In the genomic region with DNA sequence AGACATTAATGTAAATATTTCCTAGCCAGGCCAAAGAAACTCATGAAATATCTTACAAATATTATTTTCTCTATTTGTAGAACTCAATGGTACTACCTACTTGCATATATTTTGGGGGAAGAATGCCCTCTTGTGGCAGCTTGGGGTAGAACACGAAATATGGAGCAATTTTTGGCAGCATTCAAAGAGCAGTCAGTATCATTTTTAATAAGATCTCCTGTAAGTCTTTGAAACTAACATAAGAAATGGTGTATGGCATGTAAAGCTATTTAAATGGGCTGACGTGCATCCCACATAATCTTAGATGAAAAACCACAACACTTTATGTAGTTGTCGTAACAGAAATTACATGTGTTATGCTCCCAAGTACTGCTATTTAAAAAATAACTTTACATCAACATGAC, we compare ENCODE assay signal across 8 cellular contexts.
DNase-seq lines count a peak whose midpoint lies in the region; ATAC-seq and TF ChIP-seq lines count a peak whose summit lies in the region.

No MANE protein-coding gene starts in this region.

- ATAC-seq in GM18858 (IDR thresholded peaks at IDR 0.05; ENCODE audit: unreplicated experiment), result peak; percentile 73
- peak; percentile 70; the same call in 1 of the 2 replicates for ATAC-seq in IMR-90 (ENCODE audit: low read depth)
- no peak for ATAC-seq in HG02973 (IDR thresholded peaks at IDR 0.05; ENCODE audit: unreplicated experiment)

- no peak overlapping the region for H3K4ac ChIP-seq in IMR-90 (ENCODE audit: low read depth, low read length)

- H2AFZ ChIP-seq in IMR-90 (replicated peaks; ENCODE audit: low read length, poor library complexity), result no peak overlapping the region

- no peaks in the 10 kb centered on the region for H3K9me3 ChIP-seq in IMR-90 (ENCODE audit: control insufficient read depth, insufficient read depth, low read length)
- no peaks in the 10 kb centered on the region for H3K9me3 ChIP-seq in adipocyte (ENCODE audit: control insufficient read depth, low read length)
- no peaks in the 10 kb centered on the region for H3K9me3 ChIP-seq in iPS DF 6.9 (ENCODE audit: control insufficient read depth, insufficient read depth, low read length)

- TF ChIP-seq RAD21 in IMR-90 (IDR thresholded peaks at IDR 0.05; ENCODE audit: low read length), result peak; percentile 62

- no peak overlapping the region for H3K4me3 ChIP-seq in BJ (ENCODE audit: low read depth, low read length)
- H3K4me3 ChIP-seq in IMR-90 (ENCODE audit: insufficient read depth, low read depth, low read length), result no peak overlapping the region
- H3K4me3 ChIP-seq in adipocyte (ENCODE audit: low read length), result no peak overlapping the region
- H3K4me3 ChIP-seq in iPS DF 6.9 (ENCODE audit: low read length), result no peak overlapping the region

- H2BK5ac ChIP-seq in IMR-90 (ENCODE audit: low read depth, low read length, poor library complexity, severe bottlenecking), result no peak overlapping the region

- no peaks in the 10 kb centered on the region for H3K79me1 ChIP-seq in IMR-90 (ENCODE audit: low read depth in 1 of 2, low read length in 2 of 2)

- no peak overlapping the region for H3K14ac ChIP-seq in IMR-90 (replicated peaks; ENCODE audit: low read depth, low read length)

- H3K56ac ChIP-seq in IMR-90 (ENCODE audit: extremely low read depth, insufficient read depth, low read length), result no peak overlapping the region

- DNase-seq in BJ (ENCODE audit: low read depth), result peak; percentile 19
- peak; percentile 60 for DNase-seq in IMR-90
- peak; percentile 46 for DNase-seq in T follicular helper cell (ENCODE audit: low read depth)
- peak; percentile 76 for DNase-seq in adipocyte (ENCODE audit: low read depth)
- DNase-seq in iPS DF 6.9 (ENCODE audit: low read depth, low spot score), result peak; percentile 5
- peak; percentile 7 to 41 for DNase-seq in stimulated activated CD4-positive, alpha-beta T cell treated with anti-CD3 and anti-CD28 coated beads, Interleukin-1b, Interleukin-23, amount 100 ng/mL, for 1 hour (ENCODE audit: low read depth in 2 of 2)

- no peak overlapping the region for H2AK9ac ChIP-seq in IMR-90 (replicated peaks; ENCODE audit: low read depth, low read length, poor library complexity)

- no peak overlapping the region for H3K23ac ChIP-seq in IMR-90 (ENCODE audit: low read depth, low read length)

- TF ChIP-seq CTCF in BJ (IDR thresholded peaks at IDR 0.05; ENCODE audit: insufficient read depth, low read depth, low read length) (peak; percentile 75), IMR-90 (conservative IDR thresholded peaks at IDR 0.05; ENCODE audit: low read depth, low read length) (peak; percentile 73)

- WGBS in IMR-90 (ENCODE audit: extremely low coverage in 2 of 2, insufficient read length in 1 of 2), 2 experiments, result no CpG with 5 or more reads among the region's 3 CpGs
- no CpG with 5 or more reads among the region's 3 CpGs for WGBS in iPS DF 6.9 (ENCODE audit: insufficient coverage, insufficient read length)

- H2BK20ac ChIP-seq in IMR-90 (ENCODE audit: low read depth, low read length), result no peak overlapping the region

- H3K27ac ChIP-seq in IMR-90 (ENCODE audit: insufficient read depth, low read length) (no peak overlapping the region), iPS DF 6.9 (ENCODE audit: low read length) (no peak overlapping the region)

- H3K9ac ChIP-seq in IMR-90 (ENCODE audit: low read depth, low read length), result no peak overlapping the region
- H3K9ac ChIP-seq in adipocyte (ENCODE audit: low read length), result no peak overlapping the region

- no peak overlapping the region for H4K8ac ChIP-seq in IMR-90 (ENCODE audit: low read depth in 2 of 2, low read length in 2 of 2)

- no peaks in the 10 kb centered on the region for H3K27me3 ChIP-seq in BJ (ENCODE audit: control insufficient read depth, insufficient read depth, low read length)
- no peaks in the 10 kb centered on the region for H3K27me3 ChIP-seq in IMR-90 (ENCODE audit: control insufficient read depth, insufficient read depth, low read length)
- H3K27me3 ChIP-seq in adipocyte (replicated peaks; ENCODE audit: control insufficient read depth, insufficient read depth, low read length), result no peaks in the 10 kb centered on the region
- no peaks in the 10 kb centered on the region for H3K27me3 ChIP-seq in iPS DF 6.9 (ENCODE audit: control insufficient read depth, insufficient read depth, low read length)

- in situ Hi-C loops in IMR-90 (cut with MboI; ENCODE audit: low sequenced_read_pairs), result no loop called here

- no peaks in the 10 kb centered on the region for H4K20me1 ChIP-seq in IMR-90 (ENCODE audit: insufficient read depth, low read length)

- H3K36me3 ChIP-seq in BJ (ENCODE audit: control insufficient read depth, insufficient read depth, low read length) (peaks cover 2% of the 10 kb centered on the region; the same call in 1 of the 2 replicates), IMR-90 (ENCODE audit: control insufficient read depth, insufficient read depth, low read length) (peaks cover 6% of the 10 kb centered on the region), adipocyte (ENCODE audit: control insufficient read depth, insufficient read depth, low read length, severe bottlenecking) (no peaks in the 10 kb centered on the region), iPS DF 6.9 (ENCODE audit: control insufficient read depth, insufficient read depth, low read length) (no peaks in the 10 kb centered on the region)

- POLR2A ChIA-PET in BJ (lab: Charles Lee) (no interaction called here), IMR-90 (lab: Charles Lee; ENCODE audit: unreplicated experiment) (no interaction called here)

- H3K4me1 ChIP-seq in IMR-90 (ENCODE audit: control insufficient read depth, insufficient read depth, low read length) (0 out of 2 replicates have a peak, but pooled peaks cover 2% of the 10 kb centered on the region), adipocyte (ENCODE audit: control insufficient read depth, insufficient read depth, low read length) (peaks cover 31% of the 10 kb centered on the region), iPS DF 6.9 (ENCODE audit: control insufficient read depth, insufficient read depth, low read length) (no peaks in the 10 kb centered on the region)

- no peak overlapping the region for H3K18ac ChIP-seq in IMR-90 (ENCODE audit: low read depth, low read length)

- H4K5ac ChIP-seq in IMR-90 (ENCODE audit: low read depth, low read length), result no peak overlapping the region

- BruUV-seq in IMR-90 (replicated peaks; lab: Mats Ljungman, UMichigan), result no TSS peak

- H2AK5ac ChIP-seq in IMR-90 (ENCODE audit: low read depth, low read length), result no peak overlapping the region

- TF ChIP-seq POLR2A in IMR-90 (IDR thresholded peaks at IDR 0.05; ENCODE audit: low read depth, low read length), result no peak

- dilution Hi-C loops in IMR-90 (cut with HindIII; ENCODE audit: low sequenced_read_pairs, unreplicated experiment), result no loop called here

- H2BK120ac ChIP-seq in IMR-90 (ENCODE audit: low read depth, low read length), result no peak overlapping the region

- no peaks in the 10 kb centered on the region for H3K9me1 ChIP-seq in IMR-90 (ENCODE audit: insufficient read depth, low read length)

- H3K4me2 ChIP-seq in IMR-90 (ENCODE audit: low read depth, low read length), result no peak overlapping the region

- intact Hi-C loops in IMR-90 (cut with micrococcal nuclease), result loop anchor here (1.0 to 5.0 kb wide), 4 partner anchors 126 to 806 kb away; no protein-coding TSS in a partner anchor

- H2BK15ac ChIP-seq in IMR-90 (ENCODE audit: low read depth, low read length), result no peak overlapping the region

- CTCF ChIA-PET in BJ (lab: Yijun Ruan, JAX), result interaction anchor here (0.6 to 1.8 kb wide), 8 partner anchors 10 to 434 kb away, joined by 3 to 7 read pairs (median 3); no protein-coding TSS in a partner anchor
- CTCF ChIA-PET in IMR-90 (lab: Yijun Ruan, JAX), result interaction anchor here (0.6 to 1.1 kb wide), 2 partner anchors 16 to 82 kb away, joined by 4 to 9 read pairs; no protein-coding TSS in a partner anchor

- H4K91ac ChIP-seq in IMR-90 (ENCODE audit: insufficient read depth, low read depth, low read length), result no peak overlapping the region

TF ChIP-seq in IMR-90, 13 proteins besides CTCF, POLR2A, EP300 and RAD21:
- TF ChIP-seq SMC3 (IDR thresholded peaks at IDR 0.05; ENCODE audit: low read depth, low read length), result peak; percentile 64
- TF ChIP-seq, protein P1, sequence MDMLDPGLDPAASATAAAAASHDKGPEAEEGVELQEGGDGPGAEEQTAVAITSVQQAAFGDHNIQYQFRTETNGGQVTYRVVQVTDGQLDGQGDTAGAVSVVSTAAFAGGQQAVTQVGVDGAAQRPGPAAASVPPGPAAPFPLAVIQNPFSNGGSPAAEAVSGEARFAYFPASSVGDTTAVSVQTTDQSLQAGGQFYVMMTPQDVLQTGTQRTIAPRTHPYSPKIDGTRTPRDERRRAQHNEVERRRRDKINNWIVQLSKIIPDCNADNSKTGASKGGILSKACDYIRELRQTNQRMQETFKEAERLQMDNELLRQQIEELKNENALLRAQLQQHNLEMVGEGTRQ (IDR thresholded peaks at IDR 0.05; ENCODE audit: low read depth, low read length), result no peak
- TF ChIP-seq, protein P2, sequence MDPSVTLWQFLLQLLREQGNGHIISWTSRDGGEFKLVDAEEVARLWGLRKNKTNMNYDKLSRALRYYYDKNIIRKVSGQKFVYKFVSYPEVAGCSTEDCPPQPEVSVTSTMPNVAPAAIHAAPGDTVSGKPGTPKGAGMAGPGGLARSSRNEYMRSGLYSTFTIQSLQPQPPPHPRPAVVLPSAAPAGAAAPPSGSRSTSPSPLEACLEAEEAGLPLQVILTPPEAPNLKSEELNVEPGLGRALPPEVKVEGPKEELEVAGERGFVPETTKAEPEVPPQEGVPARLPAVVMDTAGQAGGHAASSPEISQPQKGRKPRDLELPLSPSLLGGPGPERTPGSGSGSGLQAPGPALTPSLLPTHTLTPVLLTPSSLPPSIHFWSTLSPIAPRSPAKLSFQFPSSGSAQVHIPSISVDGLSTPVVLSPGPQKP (IDR thresholded peaks at IDR 0.05; ENCODE audit: borderline replicate concordance, low read depth, low read length), result no peak
- TF ChIP-seq NFE2L2 (IDR thresholded peaks at IDR 0.05; ENCODE audit: low read depth, low read length), result no peak
- TF ChIP-seq MAZ (IDR thresholded peaks at IDR 0.05; ENCODE audit: borderline replicate concordance, low read depth, low read length), result no peak
- TF ChIP-seq RCOR1 (IDR thresholded peaks at IDR 0.05; ENCODE audit: insufficient replicate concordance, low read length), result no peak
- peak; percentile 22; the same call in 1 of the 2 replicates for TF ChIP-seq CEBPB (IDR thresholded peaks at IDR 0.05; ENCODE audit: low read depth, low read length)

Comparison
In these comparisons a context has a peak if more than half of its experiments do, and no peak if none do; other contexts are left out.
1. DNase-seq: peak in every context shown above with its lines; median percentile 76 in adipocyte; 60 in IMR-90; 46 in T follicular helper cell; 24 in stimulated activated CD4-positive, alpha-beta T cell treated with anti-CD3 and anti-CD28 coated beads, Interleukin-1b, Interleukin-23, amount 100 ng/mL, for 1 hour; 19 in BJ; 5 in iPS DF 6.9.